Comparison of ENCODE assay signal across 8 cellular contexts in genomic region chr1:56526571-56527174, GRCh38. TPM values are rescaled to one million over a fixed set of nuclear protein-coding genes. Genes with fewer than 3 reads are reported as not detected.
DNase-seq lines count a peak whose midpoint lies in the region; ATAC-seq, FAIRE-seq and TF ChIP-seq lines count a peak whose summit lies in the region.

No MANE protein-coding gene starts in this region.

- ATAC-seq in GM21367 (IDR thresholded peaks at IDR 0.05; ENCODE audit: unreplicated experiment) (peak; percentile 78), HG03442 (IDR thresholded peaks at IDR 0.05; ENCODE audit: unreplicated experiment) (peak; percentile 74)

- 72 to 78% (median 76%) methylated on average over 5 of the region's 5 CpGs for WGBS in ovary, 3 donors

- dilution Hi-C loops in endothelial cell of umbilical vein (cut with MboI; ENCODE audit: extremely low pct_ligation_motif_present, low sequenced_read_pairs) = no loop called here

- no peak overlapping the region for H3K9ac ChIP-seq in endothelial cell of umbilical vein (replicated peaks; ENCODE audit: extremely low read depth, insufficient read depth, low read length)

- BruUV-seq in endothelial cell of umbilical vein (replicated peaks; lab: Mats Ljungman, UMichigan) = no TSS peak

- H3K4me3 ChIP-seq in endothelial cell of umbilical vein (replicated peaks in 1 of 3; ENCODE audit: insufficient read depth in 1 of 3, low read depth in 1 of 3, low read length in 3 of 3) (no peak overlapping the region), ovary (no peak overlapping the region)

- H3K4me2 ChIP-seq in endothelial cell of umbilical vein (ENCODE audit: insufficient read depth, low read length) = no peak overlapping the region

- intact Hi-C loops in endothelial cell of umbilical vein (cut with micrococcal nuclease) (no loop called here), ovary (cut with DNase I) (loop anchor here in 1 of 4 donors (10.0 kb wide), 1 partner anchor 48 kb away; the partner anchor contains the start of gene PLPP3)

- no peak overlapping the region for H3K27ac ChIP-seq in endothelial cell of umbilical vein (ENCODE audit: insufficient read depth, low read depth, low read length)
- no peak overlapping the region for H3K27ac ChIP-seq in ovary

- CTCF ChIA-PET in GM10248 (lab: Yijun Ruan, JAX) = no interaction called here
- CTCF ChIA-PET in endothelial cell of umbilical vein (lab: Charles Lee) = no interaction called here

- H3K36me3 ChIP-seq in endothelial cell of umbilical vein (ENCODE audit: control insufficient read depth in 2 of 2, extremely low read depth in 1 of 2, insufficient read depth in 2 of 2, low read length in 2 of 2) (peaks cover 0 to 5% of the 10 kb centered on the region in 2 experiments), ovary (no peaks in the 10 kb centered on the region)

- no peak overlapping the region for H2AFZ ChIP-seq in endothelial cell of umbilical vein (ENCODE audit: low read depth, low read length)

- TF ChIP-seq POLR2A in endothelial cell of umbilical vein (IDR thresholded peaks at IDR 0.05; ENCODE audit: low read depth, low read length) = no peak
- TF ChIP-seq POLR2A in ovary (IDR thresholded peaks at IDR 0.05) = no peak

- no peak for TF ChIP-seq EP300 in ovary (IDR thresholded peaks at IDR 0.05)

- H4K20me1 ChIP-seq in endothelial cell of umbilical vein (replicated peaks; ENCODE audit: control insufficient read depth, extremely low read depth, insufficient read depth, low read length) = no peaks in the 10 kb centered on the region

- peak; percentile 12 for FAIRE-seq in endothelial cell of umbilical vein (lab: Jason Lieb, UNC)

- no peaks in the 10 kb centered on the region for H3K9me1 ChIP-seq in endothelial cell of umbilical vein (replicated peaks; ENCODE audit: control insufficient read depth, extremely low read depth, insufficient read depth, low read length)

- TF ChIP-seq CTCF in GM10248 (IDR thresholded peaks at IDR 0.05; ENCODE audit: control extremely low read depth, extremely low read depth, low read depth, missing control alignments) (no peak), endothelial cell of umbilical vein (IDR thresholded peaks at IDR 0.05; ENCODE audit: extremely low read depth in 1 of 2, insufficient read depth in 1 of 2, low read depth in 1 of 2, low read length in 2 of 2) (no peak), ovary (IDR thresholded peaks at IDR 0.05) (no peak)

- DNase-seq in GM10248 (ENCODE audit: extremely low spot score) (peak; percentile 30), endothelial cell of umbilical vein (ENCODE audit: low read depth, low spot score) (no peak), globus pallidus (ENCODE audit: low spot score) (no peak), ovary (no peak), DMS 273 treated with DMSO at 0.1 percent for 48 hours (lab: John Stamatoyannopoulos, UW) (no peak)
- no peak for DNase-seq in central memory CD4-positive, alpha-beta T cell

- no peaks in the 10 kb centered on the region for H3K79me2 ChIP-seq in endothelial cell of umbilical vein (ENCODE audit: control insufficient read depth, insufficient read depth, low read length)

- H3K4me1 ChIP-seq in endothelial cell of umbilical vein (ENCODE audit: control insufficient read depth, extremely low read depth, insufficient read depth, low read length) = peaks cover 15% of the 10 kb centered on the region
- peaks cover 37% of the 10 kb centered on the region for H3K4me1 ChIP-seq in ovary (ENCODE audit: insufficient read depth)

- H3K9me3 ChIP-seq in endothelial cell of umbilical vein (replicated peaks; ENCODE audit: control insufficient read depth, insufficient read depth, low read length) = no peaks in the 10 kb centered on the region
- no peaks in the 10 kb centered on the region for H3K9me3 ChIP-seq in ovary

- H3K27me3 ChIP-seq in endothelial cell of umbilical vein (ENCODE audit: control insufficient read depth in 2 of 2, insufficient read depth in 2 of 2, low read length in 2 of 2) (no peaks in the 10 kb centered on the region), ovary (no peaks in the 10 kb centered on the region)

- POLR2A ChIA-PET in GM10248 (lab: Yijun Ruan, JAX) = no interaction called here
- POLR2A ChIA-PET in endothelial cell of umbilical vein (lab: Charles Lee) = no interaction called here

TF ChIP-seq in endothelial cell of umbilical vein, 7 proteins besides CTCF, POLR2A, EP300 and RAD21:
- TF ChIP-seq, protein P1, sequence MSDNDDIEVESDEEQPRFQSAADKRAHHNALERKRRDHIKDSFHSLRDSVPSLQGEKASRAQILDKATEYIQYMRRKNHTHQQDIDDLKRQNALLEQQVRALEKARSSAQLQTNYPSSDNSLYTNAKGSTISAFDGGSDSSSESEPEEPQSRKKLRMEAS (IDR thresholded peaks at IDR 0.05; ENCODE audit: insufficient read depth, insufficient read length) = no peak
- TF ChIP-seq MYC (IDR thresholded peaks at IDR 0.05; ENCODE audit: low read depth, low read length) = no peak
- no peak for TF ChIP-seq POLR2AphosphoS5 (IDR thresholded peaks at IDR 0.05; ENCODE audit: insufficient read depth, low read depth, low read length)
- TF ChIP-seq JUN (IDR thresholded peaks at IDR 0.05; ENCODE audit: borderline replicate concordance, insufficient read depth, insufficient read length, low read depth) = peak; percentile 31
- TF ChIP-seq EZH2 (IDR thresholded peaks at IDR 0.05; ENCODE audit: borderline replicate concordance, low read depth, low read length, severe bottlenecking) = no peak
- no peak for TF ChIP-seq FOS (IDR thresholded peaks at IDR 0.05; ENCODE audit: borderline replicate concordance, insufficient read depth, low read length)
- no peak for TF ChIP-seq GATA2 (IDR thresholded peaks at IDR 0.05; ENCODE audit: insufficient read depth, insufficient read length, low read depth, low read length)

RNA-seq across cellular contexts. Expression of gene PLPP3, which starts 52.7 kb away (rescaled TPM):
- total RNA-seq in endothelial cell of umbilical vein = 7.2 and 14.1 TPM in 2 replicates
- polyA plus RNA-seq in endothelial cell of umbilical vein = 10.2 and 11.3 TPM in 2 replicates
- 8.5 and 8.9 TPM in 2 replicates for polyA plus RNA-seq in endothelial cell of umbilical vein (2011; cell fraction: cytosol; rRNA removed)
- polyA plus RNA-seq in endothelial cell of umbilical vein (2011; cell fraction: nucleus; rRNA removed) = 12.1 and 15.4 TPM in 2 replicates
- 17.4 TPM in 2 replicates for polyA plus RNA-seq in endothelial cell of umbilical vein (2012)
- 20.7 and 21.0 TPM in 2 replicates for polyA minus RNA-seq in endothelial cell of umbilical vein
- 2.2 TPM for polyA minus RNA-seq in endothelial cell of umbilical vein (2011; cell fraction: cytosol; rRNA and poly(A)+ RNA removed)
- polyA minus RNA-seq in endothelial cell of umbilical vein (2011; cell fraction: nucleus; rRNA and poly(A)+ RNA removed) = 41.3 and 50.6 TPM in 2 replicates
- 100 to 1,000 TPM in 4 of 7 donors, 10 to 100 TPM in 3; 51.4 to 183 (median 125) TPM for total RNA-seq in ovary
- 100 to 1,000 TPM; 121 to 188 TPM for polyA plus RNA-seq in ovary
